8 cellular contexts compared by ENCODE assay signal in the genomic region with DNA sequence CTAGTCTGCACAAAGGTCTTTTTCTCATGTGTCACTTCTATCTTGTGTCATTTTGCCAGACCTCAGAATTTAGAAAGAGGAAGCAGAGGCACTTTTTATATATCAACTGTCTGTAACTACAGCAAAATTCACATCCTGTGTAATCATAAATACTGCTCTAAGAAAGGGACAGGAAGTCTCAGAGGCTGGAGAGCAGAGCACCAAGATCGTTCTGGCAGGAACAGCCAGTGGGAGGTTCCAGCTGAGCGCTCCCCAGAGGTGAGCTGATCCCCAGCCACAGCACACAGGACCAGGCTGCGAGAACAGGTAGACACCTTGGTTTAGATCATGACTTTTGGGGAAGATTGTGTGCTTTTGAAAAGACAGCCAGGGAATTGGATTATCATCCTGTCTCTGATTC. TPM values are rescaled to one million over a fixed set of nuclear protein-coding genes. Genes with fewer than 3 reads are reported as not detected.
DNase-seq lines count a peak whose midpoint lies in the region; ATAC-seq and TF ChIP-seq lines count a peak whose summit lies in the region.

A gene with protein sequence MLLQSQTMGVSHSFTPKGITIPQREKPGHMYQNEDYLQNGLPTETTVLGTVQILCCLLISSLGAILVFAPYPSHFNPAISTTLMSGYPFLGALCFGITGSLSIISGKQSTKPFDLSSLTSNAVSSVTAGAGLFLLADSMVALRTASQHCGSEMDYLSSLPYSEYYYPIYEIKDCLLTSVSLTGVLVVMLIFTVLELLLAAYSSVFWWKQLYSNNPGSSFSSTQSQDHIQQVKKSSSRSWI (plus strand): TSS at position 174 of the 400 bp plus-strand sequence. CDS start 4,610 bp downstream, outside the sequence.

- no peak within 1 kb of the TSS for H2AFZ ChIP-seq in PC-9

- H3K4me1 Mint-ChIP-seq in memory B cell (peaks cover 54% of the 10 kb centered on the region), progenitor cell of endocrine pancreas (ENCODE audit: low read depth) (no peaks in the 10 kb centered on the region), glutamatergic neuron (ENCODE audit: low read depth, unreplicated experiment) (no peaks in the 10 kb centered on the region)

- H3K9me3 Mint-ChIP-seq in memory B cell (peaks cover 1% of the 10 kb centered on the region), progenitor cell of endocrine pancreas (ENCODE audit: low read depth) (no peaks in the 10 kb centered on the region), glutamatergic neuron (ENCODE audit: unreplicated experiment) (no peaks in the 10 kb centered on the region)

- no peak within 1 kb of the TSS for H3K27ac ChIP-seq in PC-9
- H3K27ac ChIP-seq in foreskin keratinocyte = no peak within 1 kb of the TSS

- H3K27me3 Mint-ChIP-seq in memory B cell = no peaks in the 10 kb centered on the region
- peaks cover 2% of the 10 kb centered on the region for H3K27me3 Mint-ChIP-seq in progenitor cell of endocrine pancreas
- H3K27me3 Mint-ChIP-seq in glutamatergic neuron (ENCODE audit: unreplicated experiment) = no peaks in the 10 kb centered on the region

- CTCF ChIA-PET in PC-9 (lab: Charles Lee) = no interaction called here

- TF ChIP-seq CTCF in progenitor cell of endocrine pancreas (IDR thresholded peaks at IDR 0.05; ENCODE audit: unreplicated experiment) = no peak
- no peak for TF ChIP-seq CTCF in PC-9 (conservative IDR thresholded peaks at IDR 0.05)
- TF ChIP-seq CTCF in foreskin keratinocyte (conservative IDR thresholded peaks at IDR 0.05) = no peak
- no peak for TF ChIP-seq CTCF in glutamatergic neuron (IDR thresholded peaks at IDR 0.05; ENCODE audit: partially characterized antibody, unreplicated experiment)

- H3K36me3 Mint-ChIP-seq in memory B cell = peaks cover 14% of the 10 kb centered on the region
- H3K36me3 Mint-ChIP-seq in progenitor cell of endocrine pancreas (ENCODE audit: insufficient read depth) = no peaks in the 10 kb centered on the region
- H3K36me3 Mint-ChIP-seq in glutamatergic neuron (ENCODE audit: unreplicated experiment) = no peaks in the 10 kb centered on the region

- no peaks in the 10 kb centered on the region for H4K20me1 ChIP-seq in PC-9 (ENCODE audit: insufficient read depth)

- DNase-seq in OCI-M1 (lab: John Stamatoyannopoulos, UW) (peak; percentile 58), memory B cell (ENCODE audit: low spot score in 2 of 2) (peak; percentile 58 to 60), progenitor cell of endocrine pancreas (ENCODE audit: low spot score, unreplicated experiment) (no peak), PC-9 (no peak), foreskin keratinocyte (no peak), glutamatergic neuron (no peak)

- POLR2A ChIA-PET in PC-9 (lab: Charles Lee; ENCODE audit: unreplicated experiment) = no interaction called here

- no peak within 1 kb of the TSS for H3K4me2 ChIP-seq in PC-9

- peaks cover 38% of the 10 kb centered on the region; the same call in 1 of the 2 replicates for H3K27me3 ChIP-seq in PC-9 (ENCODE audit: insufficient read depth, low read depth)
- no peaks in the 10 kb centered on the region for H3K27me3 ChIP-seq in foreskin keratinocyte

- no peaks in the 10 kb centered on the region for H3K36me3 ChIP-seq in PC-9 (ENCODE audit: low read depth)

- H3K4me1 ChIP-seq in PC-9 (replicated peaks; ENCODE audit: insufficient read depth) (no peaks in the 10 kb centered on the region), foreskin keratinocyte (no peaks in the 10 kb centered on the region)

- BruUV-seq in PC-9 (replicated peaks; lab: Mats Ljungman, UMichigan) = no TSS peak

- H3K4me3 Mint-ChIP-seq in memory B cell = peak within 1 kb of the TSS; percentile 89
- no peak within 1 kb of the TSS for H3K4me3 Mint-ChIP-seq in progenitor cell of endocrine pancreas (ENCODE audit: low read depth)
- H3K4me3 Mint-ChIP-seq in glutamatergic neuron (ENCODE audit: unreplicated experiment) = no peak within 1 kb of the TSS

- no peak within 1 kb of the TSS for H3K4me3 ChIP-seq in PC-9

- H3K79me2 ChIP-seq in PC-9 (ENCODE audit: low read depth) = no peaks in the 10 kb centered on the region

- no peaks in the 10 kb centered on the region for H3K9me2 ChIP-seq in PC-9 (ENCODE audit: insufficient read depth)

- H3F3A ChIP-seq in PC-9 (ENCODE audit: insufficient read depth, low read depth) = no peaks in the 10 kb centered on the region

- ATAC-seq in GM18858 (IDR thresholded peaks at IDR 0.05; ENCODE audit: unreplicated experiment) = peak; percentile 95
- ATAC-seq in HG02840 (IDR thresholded peaks at IDR 0.05; ENCODE audit: low FRiP score, unreplicated experiment) = peak; percentile 81
- peak; percentile 82 for ATAC-seq in memory B cell (ENCODE audit: low read depth)
- ATAC-seq in foreskin keratinocyte = no peak

- intact Hi-C loops in PC-9 (cut with micrococcal nuclease; ENCODE audit: unreplicated experiment) = no loop called here

- peak within 1 kb of the TSS; percentile 98 for H3K27ac Mint-ChIP-seq in memory B cell
- no peak within 1 kb of the TSS for H3K27ac Mint-ChIP-seq in progenitor cell of endocrine pancreas
- no peak within 1 kb of the TSS for H3K27ac Mint-ChIP-seq in glutamatergic neuron (ENCODE audit: unreplicated experiment)

- H3K9me3 ChIP-seq in PC-9 (ENCODE audit: insufficient read depth, low read depth) = no peaks in the 10 kb centered on the region

RNA-seq across cellular contexts. Expression of the gene that starts here (rescaled TPM):
- not detected in 2 replicates for total RNA-seq in progenitor cell of endocrine pancreas
- total RNA-seq in PC-9 (2021) = not detected in 2 replicates
- total RNA-seq in foreskin keratinocyte = not detected in 2 replicates
- polyA plus RNA-seq in foreskin keratinocyte = not detected in 2 replicates
- not detected for total RNA-seq in glutamatergic neuron (ENCODE audit: unreplicated experiment)

Comparison
In these comparisons a context has a peak if more than half of its experiments do, and no peak if none do; other contexts are left out.
1. DNase-seq: peak in OCI-M1 (single experiment) and memory B cell (2 of 2); none in progenitor cell of endocrine pancreas (single experiment), PC-9 (0 of 2), foreskin keratinocyte (0 of 2) and glutamatergic neuron (single experiment).